8 cellular contexts compared by ENCODE assay signal in genomic region chr16:30697264-30698138, GRCh38. TPM values are rescaled to one million over a fixed set of nuclear protein-coding genes. Genes with fewer than 3 reads are reported as not detected.
DNase-seq lines count a peak whose midpoint lies in the region; ATAC-seq and TF ChIP-seq lines count a peak whose summit lies in the region.

No MANE protein-coding gene starts in this region.

- no peaks in the 10 kb centered on the region for H3K27me3 Mint-ChIP-seq in activated T-helper 17 cell treated with anti-CD3 and anti-CD28 coated beads, Interleukin-2, amount 50 U/mL, for 72 hours

- no peaks in the 10 kb centered on the region for H3K27me3 ChIP-seq in left ventricle myocardium inferior (ENCODE audit: low read depth)

- peak overlapping the region; percentile 100 for H3K27ac Mint-ChIP-seq in activated T-helper 17 cell treated with anti-CD3 and anti-CD28 coated beads, Interleukin-2, amount 50 U/mL, for 72 hours

- intact Hi-C loops in left ventricle myocardium inferior (cut with micrococcal nuclease): no loop called here

- H3K36me3 ChIP-seq in left ventricle myocardium inferior: peaks cover 28% of the 10 kb centered on the region

- no peak for TF ChIP-seq CTCF in left ventricle myocardium inferior (IDR thresholded peaks at IDR 0.05; ENCODE audit: borderline replicate concordance)

- H3K9me3 Mint-ChIP-seq in activated T-helper 17 cell treated with anti-CD3 and anti-CD28 coated beads, Interleukin-2, amount 50 U/mL, for 72 hours: no peaks in the 10 kb centered on the region

- H3K4me1 ChIP-seq in left ventricle myocardium inferior: peaks cover 47% of the 10 kb centered on the region

- peaks cover 52% of the 10 kb centered on the region for H3K36me3 Mint-ChIP-seq in activated T-helper 17 cell treated with anti-CD3 and anti-CD28 coated beads, Interleukin-2, amount 50 U/mL, for 72 hours (ENCODE audit: low read depth)

- H3K27ac ChIP-seq in left ventricle myocardium inferior (replicated peaks): peak overlapping the region; percentile 99

- peak overlapping the region; percentile 99 for H3K4me3 ChIP-seq in left ventricle myocardium inferior

- peak; percentile 81 for ATAC-seq in GM21526 (IDR thresholded peaks at IDR 0.05; ENCODE audit: low FRiP score, unreplicated experiment)
- peak; percentile 91 for ATAC-seq in activated T-helper 17 cell treated with anti-CD3 and anti-CD28 coated beads, Interleukin-2, amount 50 U/mL, for 72 hours (replicated peaks)
- ATAC-seq in GM21447 (IDR thresholded peaks at IDR 0.05; ENCODE audit: unreplicated experiment): no peak

- H3K9me3 ChIP-seq in left ventricle myocardium inferior (replicated peaks): no peaks in the 10 kb centered on the region

- DNase-seq in NCI-H2107 treated with DMSO at 0.1 percent for 48 hours (lab: John Stamatoyannopoulos, UW; ENCODE audit: unreplicated experiment): peak; percentile 88
- no peak for DNase-seq in NCI-H2107 (lab: John Stamatoyannopoulos, UW)
- DNase-seq in Kasumi-1 (lab: John Stamatoyannopoulos, UW): peak; percentile 85 to 88
- DNase-seq in left ventricle myocardium inferior: no peak
- peak; percentile 88 for DNase-seq in pulmonary artery endothelial cell (ENCODE audit: low read depth, low spot score)

- H3K4me1 Mint-ChIP-seq in activated T-helper 17 cell treated with anti-CD3 and anti-CD28 coated beads, Interleukin-2, amount 50 U/mL, for 72 hours: peaks cover 15% of the 10 kb centered on the region

- peak overlapping the region; percentile 97 for H3K4me3 Mint-ChIP-seq in activated T-helper 17 cell treated with anti-CD3 and anti-CD28 coated beads, Interleukin-2, amount 50 U/mL, for 72 hours

RNA-seq across cellular contexts. Expression of gene SRCAP, which starts 1.5 kb away (rescaled TPM):
- 10 to 100 TPM; 63.6 to 86.7 TPM for total RNA-seq in activated T-helper 17 cell treated with anti-CD3 and anti-CD28 coated beads, Interleukin-2, amount 50 U/mL, for 72 hours
- total RNA-seq in left ventricle myocardium inferior: 42.5 TPM
- 33.4 and 42.6 TPM in 2 replicates for total RNA-seq in pulmonary artery endothelial cell

RNA-seq across cellular contexts. Expression of gene FBRS, which starts 39.3 kb away (rescaled TPM):
- 100 to 1,000 TPM in 1 of 2 donors, 10 to 100 TPM in 1; 92.6 to 140 TPM for total RNA-seq in activated T-helper 17 cell treated with anti-CD3 and anti-CD28 coated beads, Interleukin-2, amount 50 U/mL, for 72 hours
- total RNA-seq in left ventricle myocardium inferior: 27.8 TPM
- 12.4 and 14.0 TPM in 2 replicates for total RNA-seq in pulmonary artery endothelial cell

RNA-seq across cellular contexts. Expression of gene PRR14, which starts 46.7 kb away (rescaled TPM):
- 10 to 100 TPM; 76.6 to 97.5 TPM for total RNA-seq in activated T-helper 17 cell treated with anti-CD3 and anti-CD28 coated beads, Interleukin-2, amount 50 U/mL, for 72 hours
- total RNA-seq in left ventricle myocardium inferior (15.4 TPM), pulmonary artery endothelial cell (6.7 and 11.1 TPM in 2 replicates)

RNA-seq across cellular contexts. Expression of gene PHKG2, which starts 50.7 kb away (rescaled TPM):
- total RNA-seq in activated T-helper 17 cell treated with anti-CD3 and anti-CD28 coated beads, Interleukin-2, amount 50 U/mL, for 72 hours: 10 to 100 TPM; 30.0 to 43.3 TPM
- total RNA-seq in left ventricle myocardium inferior: 15.6 TPM
- total RNA-seq in pulmonary artery endothelial cell: 20.9 and 21.2 TPM in 2 replicates

Comparison
In these comparisons a context has a peak if more than half of its experiments do, and no peak if none do; other contexts are left out.
1. DNase-seq: peak in NCI-H2107 treated with DMSO at 0.1 percent for 48 hours (single experiment), Kasumi-1 (2 of 2) and pulmonary artery endothelial cell (single experiment); none in NCI-H2107 (single experiment) and left ventricle myocardium inferior (single experiment).